Comparison of ENCODE assay signal across 8 cellular contexts in the genomic region with DNA sequence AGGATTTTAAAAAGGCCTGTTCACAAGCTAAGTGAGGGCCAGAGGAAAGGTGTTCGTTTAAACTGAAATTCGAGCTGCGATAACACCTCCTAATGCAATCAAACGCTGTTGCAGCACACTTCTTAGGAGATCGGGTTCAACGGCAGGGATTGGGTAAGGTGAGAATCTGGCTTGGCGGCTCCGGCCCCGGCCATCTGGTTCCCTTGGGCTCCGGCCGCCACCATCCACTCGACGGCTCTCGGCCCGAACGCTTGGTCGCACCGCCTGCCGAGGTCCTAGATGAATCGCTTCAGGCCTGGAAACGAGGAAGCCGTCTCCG. TPM values are rescaled to one million over a fixed set of nuclear protein-coding genes. Genes with fewer than 3 reads are reported as not detected.
A peak's percentile ranks its signal among the peaks of the same experiment; 100 is the strongest.
DNase-seq lines count a peak whose midpoint lies in the region; ATAC-seq, FAIRE-seq and TF ChIP-seq lines count a peak whose summit lies in the region.

No MANE protein-coding gene starts in this region.

- POLR2A ChIA-PET in A549 (lab: Yijun Ruan, JAX) = no interaction called here

- peak overlapping the region; percentile 86 for H3K4me2 ChIP-seq in A549

- H3K4me3 ChIP-seq in A549 (peak overlapping the region; percentile 65), breast epithelium (peak overlapping the region; percentile 56 to 71 (median 70)), right lobe of liver (peak overlapping the region; percentile 56 to 78 (median 64)), tibial artery (peak overlapping the region; percentile 83 to 91)

- H3K27me3 ChIP-seq in breast epithelium = no peaks in the 10 kb centered on the region
- no peaks in the 10 kb centered on the region for H3K27me3 ChIP-seq in right lobe of liver
- no peaks in the 10 kb centered on the region for H3K27me3 ChIP-seq in tibial artery

- H3K36me3 ChIP-seq in breast epithelium (no peaks in the 10 kb centered on the region), right lobe of liver (no peaks in the 10 kb centered on the region), tibial artery (no peaks in the 10 kb centered on the region)

- peaks cover 25% of the 10 kb centered on the region for H3K4me1 ChIP-seq in A549
- H3K4me1 ChIP-seq in breast epithelium = no peaks in the 10 kb centered on the region
- H3K4me1 ChIP-seq in right lobe of liver = peaks cover 0 to 46% (median 6%) of the 10 kb centered on the region in 4 donors
- H3K4me1 ChIP-seq in tibial artery = peaks cover 0 to 46% (median 16%) of the 10 kb centered on the region in 4 donors

- ATAC-seq in A549 (peak; percentile 65), GM18517 (IDR thresholded peaks at IDR 0.05; ENCODE audit: unreplicated experiment) (peak; percentile 27), HG03039 (IDR thresholded peaks at IDR 0.05; ENCODE audit: unreplicated experiment) (peak; percentile 18), right lobe of liver (peak; percentile 51 to 67 (median 63))

- no peak for FAIRE-seq in A549 (lab: Jason Lieb, UNC)

- TF ChIP-seq EP300 in A549 (IDR thresholded peaks at IDR 0.05) = no peak

- no peak for TF ChIP-seq RAD21 in A549 (conservative IDR thresholded peaks at IDR 0.05 in 1 of 2, IDR thresholded peaks at IDR 0.05 in 1 of 2)

- CTCF ChIA-PET in A549 (lab: Yijun Ruan, JAX) = no interaction called here

- WGBS in A549 (ENCODE audit: missing lambda C conversion rate) = under 1% methylated on average over 9 of the region's 23 CpGs
- WGBS in right lobe of liver (ENCODE audit: insufficient coverage, low coverage, low lambda C conversion rate, missing lambda C conversion rate) = 2% methylated on average over 17 of the region's 23 CpGs

- H3K9me3 ChIP-seq in A549 = no peaks in the 10 kb centered on the region
- H3K9me3 ChIP-seq in breast epithelium = no peaks in the 10 kb centered on the region
- H3K9me3 ChIP-seq in right lobe of liver = no peaks in the 10 kb centered on the region
- no peaks in the 10 kb centered on the region for H3K9me3 ChIP-seq in tibial artery

- TF ChIP-seq CTCF in A549 (IDR thresholded peaks at IDR 0.05) (no peak), breast epithelium (IDR thresholded peaks at IDR 0.05) (no peak), right lobe of liver (IDR thresholded peaks at IDR 0.05) (no peak), tibial artery (IDR thresholded peaks at IDR 0.05) (no peak), GM20000 (IDR thresholded peaks at IDR 0.05; ENCODE audit: extremely low read depth, missing control alignments) (no peak)

- no peak for TF ChIP-seq POLR2A in A549 (IDR thresholded peaks at IDR 0.05; ENCODE audit: low read length)
- no peak for TF ChIP-seq POLR2A in breast epithelium (IDR thresholded peaks at IDR 0.05)
- no peak for TF ChIP-seq POLR2A in right lobe of liver (IDR thresholded peaks at IDR 0.05)

- DNase-seq in A549 (ENCODE audit: low read depth in 1 of 2, low spot score in 1 of 2) = peak in 1 of 2 experiments; percentile 6
- peak; percentile 53 for DNase-seq in NCI-H510A (lab: John Stamatoyannopoulos, UW)
- peak; percentile 46 to 63 for DNase-seq in breast epithelium (ENCODE audit: low spot score in 2 of 2)
- no peak for DNase-seq in right lobe of liver
- DNase-seq in tibial artery = peak in 1 of 2 donors; percentile 63
- no peak for DNase-seq in GM20000 (ENCODE audit: low spot score)

- H3K27ac ChIP-seq in A549 (peak overlapping the region; percentile 96 to 99), breast epithelium (peak overlapping the region; percentile 98 to 99), right lobe of liver (peak overlapping the region; percentile 97 to 99 (median 97)), tibial artery (peak overlapping the region; percentile 98 to 99)

- intact Hi-C loops in breast epithelium (cut with DNase I; ENCODE audit: low total_unique reads) = no loop called here
- intact Hi-C loops in right lobe of liver (cut with DNase I) = no loop called here
- intact Hi-C loops in tibial artery (cut with DNase I; ENCODE audit: low total_unique reads) = loop anchor here (5.0 kb wide), 1 partner anchor 37 kb away; the partner anchor contains the start of gene REXO2

TF ChIP-seq in A549, 52 proteins besides CTCF, POLR2A, EP300 and RAD21:
- TF ChIP-seq HOXB13 (CRISPR knock-in tag; IDR thresholded peaks at IDR 0.05; ENCODE audit: low read depth) (0 out of 2 replicates have a peak, but pooled peaks have one; percentile 47), EHF (CRISPR knock-in tag; IDR thresholded peaks at IDR 0.05) (0 out of 2 replicates have a peak, but pooled peaks have one; percentile 30), FOXS1 (CRISPR knock-in tag; IDR thresholded peaks at IDR 0.05) (no peak), HMGXB4 (CRISPR knock-in tag; IDR thresholded peaks at IDR 0.05; ENCODE audit: borderline replicate concordance) (0 out of 2 replicates have a peak, but pooled peaks have one; percentile 63), PHF8 (IDR thresholded peaks at IDR 0.05; ENCODE audit: borderline replicate concordance, low read depth) (peak; percentile 55; the same call in 1 of the 2 replicates)

RNA-seq across cellular contexts. Expression of gene C11orf71, which starts 0.4 kb away (rescaled TPM):
- polyA plus RNA-seq in A549 (2011; rRNA removed) (7.7 and 9.3 TPM in 2 replicates), A549 (2017; fragmentation: RNase III; extraction: RNeasy Plus Mini Kit Qiagen cat#74134 plus additional on column Dnase treatment) (4.4 to 6.2 TPM (median 6.0 TPM) in 3 replicates)
- 8.7 and 9.1 TPM in 2 replicates for polyA plus RNA-seq in A549 (2012; cell fraction: cytosol; rRNA removed)
- polyA plus RNA-seq in A549 (2012; cell fraction: nucleus; rRNA removed) = 7.9 and 12.2 TPM in 2 replicates
- 11.6 and 12.6 TPM in 2 replicates for polyA minus RNA-seq in A549 (2011; rRNA and poly(A)+ RNA removed)
- total RNA-seq in breast epithelium (10 to 100 TPM in 2 of 3 donors, 1 to 10 TPM in 1; 7.9 to 13.2 (median 10.2) TPM), right lobe of liver (10 to 100 TPM in 3 of 6 experiments, 1 to 10 TPM in 3; 4.9 to 13.4 (median 8.6) TPM)

RNA-seq across cellular contexts. Expression of gene RBM7, which starts 0.6 kb away (rescaled TPM):
- polyA plus RNA-seq in A549 (2011; rRNA removed) (41.2 and 52.2 TPM in 2 replicates), A549 (2017; fragmentation: RNase III; extraction: RNeasy Plus Mini Kit Qiagen cat#74134 plus additional on column Dnase treatment) (31.6 to 36.2 TPM (median 33.6 TPM) in 3 replicates)
- 12.2 and 13.5 TPM in 2 replicates for polyA plus RNA-seq in A549 (2012; cell fraction: cytosol; rRNA removed)
- polyA plus RNA-seq in A549 (2012; cell fraction: nucleus; rRNA removed) = 5.0 and 5.5 TPM in 2 replicates
- polyA minus RNA-seq in A549 (2011; rRNA and poly(A)+ RNA removed) = 50.8 and 57.6 TPM in 2 replicates
- total RNA-seq in breast epithelium (10 to 100 TPM; 14.7 to 29.7 (median 25.2) TPM), right lobe of liver (10 to 100 TPM; 10.5 to 27.3 (median 15.3) TPM)

RNA-seq across cellular contexts. Expression of gene REXO2, which starts 39.4 kb away (rescaled TPM):
- polyA plus RNA-seq in A549 (2011; rRNA removed) (215 and 226 TPM in 2 replicates), A549 (2017; fragmentation: RNase III; extraction: RNeasy Plus Mini Kit Qiagen cat#74134 plus additional on column Dnase treatment) (192 to 218 TPM (median 214 TPM) in 3 replicates)
- polyA plus RNA-seq in A549 (2012; cell fraction: cytosol; rRNA removed) = 175 and 229 TPM in 2 replicates
- polyA plus RNA-seq in A549 (2012; cell fraction: nucleus; rRNA removed) = 74.8 and 117 TPM in 2 replicates
- polyA minus RNA-seq in A549 (2011; rRNA and poly(A)+ RNA removed) = 22.4 and 22.6 TPM in 2 replicates
- total RNA-seq in breast epithelium (100 to 1,000 TPM; 108 to 127 (median 123) TPM), right lobe of liver (10 to 100 TPM; 25.8 to 73.9 (median 37.0) TPM)

Comparison
In these comparisons a context has a peak if more than half of its experiments do, and no peak if none do; other contexts are left out.
1. DNase-seq: peak in NCI-H510A (single experiment) and breast epithelium (2 of 2); none in right lobe of liver (0 of 3) and GM20000 (single experiment).
2. Peak in every context shown above with its lines, with median percentiles within 50 percentile points of each other: ATAC-seq, H3K27ac ChIP-seq and H3K4me3 ChIP-seq.